1 cellular context compared by ENCODE assay signal in genomic region chrX:7986738-7987137, GRCh38. TPM values are rescaled to one million over a fixed set of nuclear protein-coding genes. Genes with fewer than 3 reads are reported as not detected.
"Had no signal": no experiment of that assay in that cellular context is flagged by ENCODE, and none has a peak within 500 bp of the region (broad histone marks: within the 10 kb centered on the region; RNA-seq: fewer than 3 reads in every experiment).

No MANE protein-coding gene starts in this region.

RNA-seq across cellular contexts. Expression of gene PNPLA4, which starts 59.5 kb away (rescaled TPM):
- total RNA-seq: myocyte had no signal
